Comparison of ENCODE assay signal across 8 cellular contexts in genomic region chr16:16007743-16008111, GRCh38. TPM values are rescaled to one million over a fixed set of nuclear protein-coding genes. Genes with fewer than 3 reads are reported as not detected.
A peak's percentile ranks its signal among the peaks of the same experiment; 100 is the strongest.
DNase-seq lines count a peak whose midpoint lies in the region; ATAC-seq and TF ChIP-seq lines count a peak whose summit lies in the region.

No MANE protein-coding gene starts in this region.

- WGBS in aorta, 2 donors, result 80 to 85% methylated on average over 11 of the region's 11 CpGs

- peak overlapping the region; percentile 83 for H3K27ac Mint-ChIP-seq in T-helper 2 cell treated with Interferon-gamma antibody and Interleukin-4, amounts not matched to agents 5 μg/mL and 100 μg/mL, for 36 hours
- peak overlapping the region; percentile 99 for H3K27ac Mint-ChIP-seq in stimulated activated memory B cell treated with anti-CD40 and anti-IgM and Interleukin-4, amounts not matched to agents 10 μg/mL and 1 μg/mL and 100 μg/mL, for 72 hours

- peaks cover 60% of the 10 kb centered on the region for H3K36me3 Mint-ChIP-seq in T-helper 2 cell treated with Interferon-gamma antibody and Interleukin-4, amounts not matched to agents 5 μg/mL and 100 μg/mL, for 36 hours (ENCODE audit: low read depth)
- peaks cover 55% of the 10 kb centered on the region for H3K36me3 Mint-ChIP-seq in stimulated activated memory B cell treated with anti-CD40 and anti-IgM and Interleukin-4, amounts not matched to agents 10 μg/mL and 1 μg/mL and 100 μg/mL, for 72 hours

- peaks cover 0 to 8% of the 10 kb centered on the region in 2 donors for H3K4me1 ChIP-seq in aorta (ENCODE audit: control insufficient read depth in 1 of 2, insufficient read depth in 2 of 2, low read length in 2 of 2)

- no peak overlapping the region for H3K4me3 ChIP-seq in aorta (ENCODE audit: low read length in 2 of 2)

- peak overlapping the region; percentile 28 for H3K4me3 Mint-ChIP-seq in T-helper 2 cell treated with Interferon-gamma antibody and Interleukin-4, amounts not matched to agents 5 μg/mL and 100 μg/mL, for 36 hours
- peak overlapping the region; percentile 78 for H3K4me3 Mint-ChIP-seq in stimulated activated memory B cell treated with anti-CD40 and anti-IgM and Interleukin-4, amounts not matched to agents 10 μg/mL and 1 μg/mL and 100 μg/mL, for 72 hours

- H3K9me3 ChIP-seq in aorta (ENCODE audit: control insufficient read depth, low read length), result no peaks in the 10 kb centered on the region

- intact Hi-C loops in aorta (cut with DNase I), result no loop called here

- H3K27me3 Mint-ChIP-seq in T-helper 2 cell treated with Interferon-gamma antibody and Interleukin-4, amounts not matched to agents 5 μg/mL and 100 μg/mL, for 36 hours (ENCODE audit: low read depth), result no peaks in the 10 kb centered on the region
- H3K27me3 Mint-ChIP-seq in stimulated activated memory B cell treated with anti-CD40 and anti-IgM and Interleukin-4, amounts not matched to agents 10 μg/mL and 1 μg/mL and 100 μg/mL, for 72 hours, result no peaks in the 10 kb centered on the region

- H3K27me3 ChIP-seq in aorta (ENCODE audit: control insufficient read depth in 1 of 2, insufficient read depth in 2 of 2, low read length in 1 of 2), result no peaks in the 10 kb centered on the region

- H3K36me3 ChIP-seq in aorta (ENCODE audit: control insufficient read depth in 1 of 2, insufficient read depth in 2 of 2, low read length in 1 of 2), result peaks cover 0 to 2% of the 10 kb centered on the region in 2 donors

- H3K4me1 Mint-ChIP-seq in T-helper 2 cell treated with Interferon-gamma antibody and Interleukin-4, amounts not matched to agents 5 μg/mL and 100 μg/mL, for 36 hours (ENCODE audit: low read depth), result peaks cover 12% of the 10 kb centered on the region
- peaks cover 47% of the 10 kb centered on the region for H3K4me1 Mint-ChIP-seq in stimulated activated memory B cell treated with anti-CD40 and anti-IgM and Interleukin-4, amounts not matched to agents 10 μg/mL and 1 μg/mL and 100 μg/mL, for 72 hours

- peak; percentile 31; the same call in 1 of the 2 replicates for TF ChIP-seq POLR2A in Raji (IDR thresholded peaks at IDR 0.05; ENCODE audit: insufficient read depth, low read depth, low read length)

- H3K9me3 Mint-ChIP-seq in T-helper 2 cell treated with Interferon-gamma antibody and Interleukin-4, amounts not matched to agents 5 μg/mL and 100 μg/mL, for 36 hours, result no peaks in the 10 kb centered on the region
- peaks cover 7% of the 10 kb centered on the region for H3K9me3 Mint-ChIP-seq in stimulated activated memory B cell treated with anti-CD40 and anti-IgM and Interleukin-4, amounts not matched to agents 10 μg/mL and 1 μg/mL and 100 μg/mL, for 72 hours

- H3K27ac ChIP-seq in aorta (ENCODE audit: low read depth in 1 of 2, low read length in 2 of 2), result no peak overlapping the region

- no peak for DNase-seq in T-helper 2 cell treated with Interferon-gamma antibody and Interleukin-4, amounts not matched to agents 5 μg/mL and 100 μg/mL, for 36 hours (ENCODE audit: low spot score)
- DNase-seq in T-helper 2 cell (no peak), aorta (no peak), AML-193 (lab: John Stamatoyannopoulos, UW) (no peak)

- ATAC-seq in HG02763 (IDR thresholded peaks at IDR 0.05; ENCODE audit: unreplicated experiment) (peak; percentile 67), SK-N-SH treated with all-trans-retinoic acid at 6 μM for 48 hours (no peak), aorta (ENCODE audit: low FRiP score) (no peak)
- peak; percentile 93 for ATAC-seq in stimulated activated memory B cell treated with anti-CD40 and anti-IgM and Interleukin-4, amounts not matched to agents 10 μg/mL and 1 μg/mL and 100 μg/mL, for 72 hours

TF ChIP-seq in SK-N-SH treated with all-trans-retinoic acid at 6 μM for 48 hours, 23 proteins besides CTCF, POLR2A, EP300 and RAD21 (continues in another document):
- TF ChIP-seq CREB5 (CRISPR knock-in tag; IDR thresholded peaks at IDR 0.05; ENCODE audit: low read depth) (no peak), SNAI2 (CRISPR knock-in tag; IDR thresholded peaks at IDR 0.05) (no peak), GLIS3 (CRISPR knock-in tag; IDR thresholded peaks at IDR 0.05) (no peak), POU6F1 (CRISPR knock-in tag; IDR thresholded peaks at IDR 0.05; ENCODE audit: borderline replicate concordance, low read depth) (no peak), CSDC2 (CRISPR knock-in tag; IDR thresholded peaks at IDR 0.05) (no peak), CSRNP3 (CRISPR knock-in tag; IDR thresholded peaks at IDR 0.05) (no peak), ZNF70 (CRISPR knock-in tag; IDR thresholded peaks at IDR 0.05) (no peak), ZNF8 (CRISPR knock-in tag; IDR thresholded peaks at IDR 0.05) (no peak), PATZ1 (CRISPR knock-in tag; IDR thresholded peaks at IDR 0.05; ENCODE audit: borderline replicate concordance) (no peak), TCF4 (CRISPR knock-in tag; IDR thresholded peaks at IDR 0.05; ENCODE audit: borderline replicate concordance) (no peak), ZFP30 (CRISPR knock-in tag; IDR thresholded peaks at IDR 0.05) (no peak), TOX (CRISPR knock-in tag; IDR thresholded peaks at IDR 0.05; ENCODE audit: borderline replicate concordance) (no peak), ZC3H10 (CRISPR knock-in tag; IDR thresholded peaks at IDR 0.05) (no peak), ZNF565 (CRISPR knock-in tag; conservative IDR thresholded peaks at IDR 0.05; ENCODE audit: low read depth) (no peak)

RNA-seq across cellular contexts. Expression of gene ABCC1, which starts 58.3 kb away (rescaled TPM):
- 10 to 100 TPM; 56.5 to 61.9 TPM for total RNA-seq in aorta
- 10 to 100 TPM in 1 of 2 donors, 1 to 10 TPM in 1; 2.9 to 30.8 TPM for polyA plus RNA-seq in aorta

Comparison
In these comparisons a context has a peak if more than half of its experiments do, and no peak if none do; other contexts are left out.
1. ATAC-seq: peak in HG02763 (single experiment) and stimulated activated memory B cell treated with anti-CD40 and anti-IgM and Interleukin-4, amounts not matched to agents 10 μg/mL and 1 μg/mL and 100 μg/mL, for 72 hours (single experiment); none in SK-N-SH treated with all-trans-retinoic acid at 6 μM for 48 hours (single experiment) and aorta (single experiment).